ENCODE assay signal across 12 cellular contexts in genomic region chr20:63705232-63706026, GRCh38. TPM values are rescaled to one million over a fixed set of nuclear protein-coding genes. Genes with fewer than 3 reads are reported as not detected.
DNase-seq lines count a peak whose midpoint lies in the region; ATAC-seq and TF ChIP-seq lines count a peak whose summit lies in the region.
"Had no signal": no experiment of that assay in that cellular context is flagged by ENCODE, and none has a peak within 500 bp of the region (broad histone marks: within the 10 kb centered on the region; RNA-seq: fewer than 3 reads in every experiment).

No MANE protein-coding gene starts in this region.

- no TSS peak for BruUV-seq in MCF 10A (replicated peaks; lab: Mats Ljungman, UMichigan)
- BruUV-seq in mammary epithelial cell (replicated peaks; lab: Mats Ljungman, UMichigan), result no TSS peak

- in situ Hi-C loops in mammary epithelial cell (cut with MboI; ENCODE audit: low sequenced_read_pairs in 2 of 2), result loop anchor here in 1 of 2 donors (10.0 kb wide), 1 partner anchor 159 kb away; the partner anchor contains the start of genes ABHD16B and TPD52L2

- H3K27me3 ChIP-seq in mammary epithelial cell (ENCODE audit: insufficient read depth, low read length) (no peaks in the 10 kb centered on the region), hepatocyte (no peaks in the 10 kb centered on the region)
- H3K27me3 ChIP-seq: BE2C had no signal

- H3K9me2 ChIP-seq in hepatocyte (replicated peaks; ENCODE audit: insufficient read depth), result no peaks in the 10 kb centered on the region

- H3K79me2 ChIP-seq in mammary epithelial cell (ENCODE audit: insufficient read depth, low read length) (peaks cover 67% of the 10 kb centered on the region), hepatocyte (peaks cover 44% of the 10 kb centered on the region)

- H3K27ac Mint-ChIP-seq in MCF 10A (ENCODE audit: low read depth, unreplicated experiment) (peak overlapping the region; percentile 61), WTC11 (no peak overlapping the region), immature natural killer cell (peak overlapping the region in 4 of 6 donors; percentile 24 to 88 (median 66))

- H3K27ac ChIP-seq in mammary epithelial cell (ENCODE audit: insufficient read depth, low read depth, low read length) (no peak overlapping the region), hepatocyte (no peak overlapping the region)

- H3K4me3 ChIP-seq in mammary epithelial cell (replicated peaks in 1 of 3; ENCODE audit: insufficient read depth in 1 of 3, low read depth in 2 of 3, low read length in 3 of 3), result no peak overlapping the region
- no peak overlapping the region for H3K4me3 ChIP-seq in hepatocyte

- peaks cover 10% of the 10 kb centered on the region for H3K4me1 Mint-ChIP-seq in MCF 10A (ENCODE audit: insufficient read depth, unreplicated experiment)
- peaks cover 10% of the 10 kb centered on the region for H3K4me1 Mint-ChIP-seq in WTC11
- H3K4me1 Mint-ChIP-seq in immature natural killer cell, result peaks cover 31 to 39% of the 10 kb centered on the region in 2 donors

- intact Hi-C loops in MCF 10A (cut with micrococcal nuclease), result loop anchor here (2.0 to 5.0 kb wide), 3 partner anchors 167 to 267 kb away; partner anchors contain the start of gene UCKL1
- intact Hi-C loops in mammary epithelial cell (cut with micrococcal nuclease), result loop anchor here (2.0 kb wide), 1 partner anchor 35 kb away; no protein-coding TSS in a partner anchor

- no peaks in the 10 kb centered on the region for H3K27me3 Mint-ChIP-seq in MCF 10A (ENCODE audit: insufficient read depth, unreplicated experiment)
- no peaks in the 10 kb centered on the region for H3K27me3 Mint-ChIP-seq in WTC11 (ENCODE audit: low read depth)
- peaks cover 0 to 7% (median 5%) of the 10 kb centered on the region in 3 donors for H3K27me3 Mint-ChIP-seq in immature natural killer cell (ENCODE audit: low read depth in 3 of 3)

- ATAC-seq in WTC11 (no peak), GM19351 (IDR thresholded peaks at IDR 0.05; ENCODE audit: unreplicated experiment) (no peak)

- H3K4me1 ChIP-seq in mammary epithelial cell (ENCODE audit: insufficient read depth, low read length), result peaks cover 30% of the 10 kb centered on the region
- H3K4me1 ChIP-seq in hepatocyte (ENCODE audit: insufficient read depth), result peaks cover 13% of the 10 kb centered on the region

- dilution Hi-C loops in mammary epithelial cell (cut with HindIII; ENCODE audit: low sequenced_read_pairs), result no loop called here

- POLR2A ChIA-PET in MCF 10A (lab: Yijun Ruan, JAX) (interaction anchor here (0.6 to 4.2 kb wide), 8 partner anchors 8 to 251 kb away, joined by 3 to 79 read pairs (median 12); partner anchors contain the start of genes GMEB2, SLC2A4RG, TNFRSF6B and UCKL1), WTC11 (lab: Charles Lee) (no interaction called here)

- no peak for DNase-seq in MCF 10A (ENCODE audit: unreplicated experiment)
- DNase-seq in mammary epithelial cell, result no peak
- no peak for DNase-seq in WTC11 (ENCODE audit: low spot score)
- no peak for DNase-seq in immature natural killer cell
- no peak for DNase-seq in NCI-H446 (lab: John Stamatoyannopoulos, UW)
- no peak for DNase-seq in hepatocyte (ENCODE audit: low spot score)
- no peak for DNase-seq in stimulated activated naive CD4-positive, alpha-beta T cell treated with Interleukin-2 at 50 U/mL for 16 hours (lab: John Stamatoyannopoulos, UW)
- DNase-seq: activated gamma-delta T cell treated with Interleukin-2 at 50 U/mL for 16 hours, BE2C, GF-D8, kidney had no signal

- H3K4me2 ChIP-seq in mammary epithelial cell (ENCODE audit: insufficient read depth, low read depth, low read length) (no peak overlapping the region), hepatocyte (no peak overlapping the region)

- peak overlapping the region; percentile 86 for H3K4me3 Mint-ChIP-seq in MCF 10A (ENCODE audit: unreplicated experiment)
- peak overlapping the region; percentile 25; the same call in 1 of the 2 replicates for H3K4me3 Mint-ChIP-seq in WTC11
- peak overlapping the region in 4 of 5 donors; percentile 35 to 50 (median 40) for H3K4me3 Mint-ChIP-seq in immature natural killer cell

- TF ChIP-seq CTCF in MCF 10A (IDR thresholded peaks at IDR 0.05; ENCODE audit: unreplicated experiment) (no peak), mammary epithelial cell (conservative IDR thresholded peaks at IDR 0.05 in 1 of 2, IDR thresholded peaks at IDR 0.05 in 1 of 2; ENCODE audit: extremely low read depth in 1 of 2, insufficient read depth in 1 of 2, low read depth in 1 of 2, low read length in 2 of 2) (no peak), WTC11 (IDR thresholded peaks at IDR 0.05) (no peak), hepatocyte (IDR thresholded peaks at IDR 0.05; ENCODE audit: poor library complexity) (no peak)

- H3K36me3 ChIP-seq in mammary epithelial cell (ENCODE audit: insufficient read depth, low read length), result peaks cover 7% of the 10 kb centered on the region
- no peaks in the 10 kb centered on the region for H3K36me3 ChIP-seq in hepatocyte (replicated peaks; ENCODE audit: insufficient read depth, low read depth)

- H4K20me1 ChIP-seq in mammary epithelial cell (ENCODE audit: insufficient read depth, low read length) (no peaks in the 10 kb centered on the region), hepatocyte (ENCODE audit: insufficient read depth, poor library complexity, severe bottlenecking) (peaks cover 3% of the 10 kb centered on the region)

- H3K9me3 ChIP-seq in mammary epithelial cell (replicated peaks; ENCODE audit: insufficient read depth, low read length) (no peaks in the 10 kb centered on the region), hepatocyte (ENCODE audit: low read depth) (no peaks in the 10 kb centered on the region)
- H3K9me3 ChIP-seq: BE2C had no signal

- H2AFZ ChIP-seq in mammary epithelial cell (ENCODE audit: low read depth, low read length), result no peak overlapping the region
- no peak overlapping the region for H2AFZ ChIP-seq in hepatocyte

- H3K9me3 Mint-ChIP-seq in MCF 10A (ENCODE audit: unreplicated experiment) (no peaks in the 10 kb centered on the region), WTC11 (no peaks in the 10 kb centered on the region), immature natural killer cell (no peaks in the 10 kb centered on the region)

- CTCF ChIA-PET in MCF 10A (lab: Yijun Ruan, JAX) (interaction anchor here (0.9 to 2.5 kb wide), 3 partner anchors 7 to 268 kb away, joined by 3 to 7 read pairs (median 5); no protein-coding TSS in a partner anchor), mammary epithelial cell (lab: Charles Lee; ENCODE audit: low non-redundant PET) (no interaction called here), WTC11 (lab: Charles Lee) (no interaction called here)

- H3K9ac ChIP-seq in mammary epithelial cell (ENCODE audit: insufficient read depth, low read length), result no peak overlapping the region

- peaks cover 53% of the 10 kb centered on the region for H3K36me3 Mint-ChIP-seq in MCF 10A (ENCODE audit: insufficient read depth, unreplicated experiment)
- peaks cover 30% of the 10 kb centered on the region for H3K36me3 Mint-ChIP-seq in WTC11
- peaks cover 0 to 12% (median 5%) of the 10 kb centered on the region in 3 donors for H3K36me3 Mint-ChIP-seq in immature natural killer cell

- 78% methylated on average over 6 of the region's 8 CpGs for WGBS in mammary epithelial cell (ENCODE audit: low coverage, missing lambda C conversion rate)
- 94% methylated on average over 8 of the region's 8 CpGs for WGBS in hepatocyte (ENCODE audit: low lambda C conversion rate, missing lambda C conversion rate)

TF ChIP-seq in WTC11, 78 proteins besides CTCF, POLR2A, EP300 and RAD21 (continues in another document):
- no peak for TF ChIP-seq TEAD4 (CRISPR knock-in tag; IDR thresholded peaks at IDR 0.05)
- TF ChIP-seq ZBTB21 (CRISPR knock-in tag; IDR thresholded peaks at IDR 0.05; ENCODE audit: borderline replicate concordance), result no peak
- no peak for TF ChIP-seq FOXK1 (CRISPR knock-in tag; IDR thresholded peaks at IDR 0.05)
- TF ChIP-seq OVOL2 (CRISPR knock-in tag; IDR thresholded peaks at IDR 0.05; ENCODE audit: borderline replicate concordance), result no peak
- TF ChIP-seq ESRRA (CRISPR knock-in tag; IDR thresholded peaks at IDR 0.05; ENCODE audit: borderline replicate concordance), result no peak
- no peak for TF ChIP-seq ZNF219 (CRISPR knock-in tag; IDR thresholded peaks at IDR 0.05; ENCODE audit: borderline replicate concordance)
- TF ChIP-seq FOXJ3 (CRISPR knock-in tag; IDR thresholded peaks at IDR 0.05; ENCODE audit: borderline replicate concordance), result no peak
- no peak for TF ChIP-seq NFYB (CRISPR knock-in tag; conservative IDR thresholded peaks at IDR 0.05; ENCODE audit: low read depth)
- TF ChIP-seq NFATC4 (CRISPR knock-in tag; IDR thresholded peaks at IDR 0.05), result no peak

RNA-seq across cellular contexts. Expression of gene ARFRP1, which starts 2.3 kb away (rescaled TPM):
- 60.1 and 65.4 TPM in 2 replicates for total RNA-seq in MCF 10A (2022)
- total RNA-seq in mammary epithelial cell, result 10 to 100 TPM; 28.8 to 61.1 TPM
- polyA plus RNA-seq in mammary epithelial cell, result 35.9 TPM
- polyA minus RNA-seq in mammary epithelial cell, result 31.2 TPM
- 24.3 to 30.2 TPM (median 27.4 TPM) in 3 replicates for total RNA-seq in WTC11 (2021)
- polyA plus RNA-seq in immature natural killer cell, result 10 to 100 TPM; 43.0 to 72.7 (median 54.3) TPM
- total RNA-seq in hepatocyte, result 24.0 and 31.5 TPM in 2 replicates
- polyA plus RNA-seq in hepatocyte, result 38.0 and 50.0 TPM in 2 replicates

RNA-seq across cellular contexts. Expression of gene ZGPAT, which starts 2.4 kb away (rescaled TPM):
- total RNA-seq in MCF 10A (2022) (19.5 and 22.2 TPM in 2 replicates), mammary epithelial cell (10 to 100 TPM; 11.8 to 20.9 TPM), WTC11 (2021) (28.3 to 31.0 TPM (median 30.4 TPM) in 3 replicates), hepatocyte (18.6 and 21.5 TPM in 2 replicates)
- polyA plus RNA-seq in mammary epithelial cell (13.2 TPM), immature natural killer cell (10 to 100 TPM; 26.6 to 64.1 (median 33.9) TPM), hepatocyte (41.7 and 48.7 TPM in 2 replicates)
- polyA minus RNA-seq in mammary epithelial cell, result 6.8 TPM

RNA-seq across cellular contexts. Expression of gene TNFRSF6B, which starts 9.0 kb away (rescaled TPM):
- total RNA-seq in MCF 10A (2022), result 12.3 and 24.4 TPM in 2 replicates
- 10 to 100 TPM in 1 of 2 donors, 1 to 10 TPM in 1; 8.3 to 76.5 TPM for total RNA-seq in mammary epithelial cell
- 461 TPM for polyA plus RNA-seq in mammary epithelial cell
- 35.7 TPM for polyA minus RNA-seq in mammary epithelial cell
- not detected in 3 replicates for total RNA-seq in WTC11 (2021)
- polyA plus RNA-seq in immature natural killer cell, result not detected
- 0.97 and 3.3 TPM in 2 replicates for total RNA-seq in hepatocyte
- polyA plus RNA-seq in hepatocyte, result 4.2 and 5.1 TPM in 2 replicates

RNA-seq across cellular contexts. Expression of gene LIME1, which starts 31.0 kb away (rescaled TPM):
- total RNA-seq in MCF 10A (2022), result 10.1 and 16.0 TPM in 2 replicates
- total RNA-seq in mammary epithelial cell, result 1 to 10 TPM; 2.7 to 8.1 TPM
- 2.0 TPM for polyA plus RNA-seq in mammary epithelial cell
- polyA minus RNA-seq in mammary epithelial cell, result not detected
- 4.5 to 7.0 TPM (median 6.0 TPM) in 3 replicates for total RNA-seq in WTC11 (2021)
- 100 to 1,000 TPM; 177 to 227 (median 180) TPM for polyA plus RNA-seq in immature natural killer cell
- 6.6 and 11.7 TPM in 2 replicates for total RNA-seq in hepatocyte
- polyA plus RNA-seq in hepatocyte, result 20.2 and 20.7 TPM in 2 replicates

RNA-seq across cellular contexts. Expression of gene SLC2A4RG, which starts 34.1 kb away (rescaled TPM):
- total RNA-seq in MCF 10A (2022) (85.0 and 105 TPM in 2 replicates), mammary epithelial cell (100 to 1,000 TPM in 1 of 2 donors, 10 to 100 TPM in 1; 35.8 to 101 TPM), WTC11 (2021) (41.6 to 47.2 TPM (median 43.3 TPM) in 3 replicates), hepatocyte (43.9 and 59.4 TPM in 2 replicates)
- polyA plus RNA-seq in mammary epithelial cell (35.8 TPM), immature natural killer cell (1 to 10 TPM; 1.5 to 3.6 (median 3.2) TPM), hepatocyte (50.4 and 53.6 TPM in 2 replicates)
- polyA minus RNA-seq in mammary epithelial cell, result 15.7 TPM

Comparison
In these comparisons a context has a peak if more than half of its experiments do, and no peak if none do; other contexts are left out.
1. H3K4me3 Mint-ChIP-seq: peak in every context shown above with its lines; median percentile 86 in MCF 10A; 40 in immature natural killer cell; 25 in WTC11.